In the genomic region with DNA sequence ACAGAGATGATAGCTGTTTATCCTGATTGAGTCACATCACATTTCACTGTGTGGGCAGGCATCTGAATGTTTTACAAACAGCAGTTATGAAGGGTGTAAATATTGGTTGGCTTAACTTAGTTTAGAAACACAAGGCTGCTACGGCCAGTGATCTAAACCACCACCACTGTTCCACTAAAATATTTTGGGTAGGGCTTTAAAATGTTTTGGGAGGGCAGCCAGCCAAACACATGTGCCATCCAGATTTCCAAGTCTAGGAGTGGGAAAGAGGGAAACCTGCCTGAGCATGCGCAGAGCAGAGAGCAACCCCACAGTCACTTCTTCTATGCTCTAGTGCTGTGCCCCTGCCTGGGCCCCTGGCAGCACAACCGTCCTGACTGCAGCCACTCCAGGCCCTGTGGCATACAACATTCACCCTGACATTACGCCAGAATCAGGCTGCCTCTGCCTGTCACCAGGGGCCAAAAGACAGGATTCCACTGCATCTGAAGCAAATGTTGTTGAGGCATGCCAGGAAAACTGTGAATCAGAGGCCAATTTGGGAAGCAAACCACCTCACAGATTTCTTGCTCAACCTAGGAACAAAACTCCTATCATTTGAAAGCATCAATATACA, we compare ENCODE assay signal across 10 cellular contexts.
DNase-seq lines count a peak whose midpoint lies in the region; ATAC-seq and TF ChIP-seq lines count a peak whose summit lies in the region.
"Had no signal": no experiment of that assay in that cellular context is flagged by ENCODE, and none has a peak within 500 bp of the region (broad histone marks: within the 10 kb centered on the region; RNA-seq: fewer than 3 reads in every experiment).

No MANE protein-coding gene starts in this region.

- intact Hi-C loops in Panc1 (cut with micrococcal nuclease; ENCODE audit: unreplicated experiment) = no loop called here

- H3K27me3 Mint-ChIP-seq in nephron progenitor cell (ENCODE audit: low read depth, poor library complexity) = no peaks in the 10 kb centered on the region

- DNase-seq in AG08396 (ENCODE audit: low spot score) = peak; percentile 56
- DNase-seq in Panc1 (ENCODE audit: low read depth, low spot score) = peak; percentile 12
- peak; percentile 81 to 86 for DNase-seq in fibroblast of lung (ENCODE audit: low read depth in 2 of 2)
- no peak for DNase-seq in nephron progenitor cell
- no peak for DNase-seq in NCI-H128 (lab: John Stamatoyannopoulos, UW; ENCODE audit: unreplicated experiment)
- no peak for DNase-seq in DMS79 (lab: John Stamatoyannopoulos, UW)
- no peak for DNase-seq in CD1c-positive myeloid dendritic cell (ENCODE audit: extremely low spot score)
- no peak for DNase-seq in GDM1 (lab: John Stamatoyannopoulos, UW)
- DNase-seq: NK-92 treated with Interleukin-12 subunit alpha and Interleukin-12 subunit beta, amount 100 ng/mL, for 24 hours had no signal

- no peaks in the 10 kb centered on the region for H3K79me2 ChIP-seq in fibroblast of lung (ENCODE audit: control insufficient read depth, insufficient read depth, low read length)

- BruUV-seq in Panc1 (replicated peaks; lab: Mats Ljungman, UMichigan) = no TSS peak

- H4K20me1 ChIP-seq in fibroblast of lung (ENCODE audit: control insufficient read depth, extremely low read depth, insufficient read depth, low read length) = no peaks in the 10 kb centered on the region

- peak overlapping the region; percentile 42 for H3K27ac Mint-ChIP-seq in nephron progenitor cell

- CTCF ChIA-PET in Panc1 (lab: Charles Lee) = no interaction called here

- H3K36me3 ChIP-seq in Panc1 (ENCODE audit: control insufficient read depth, insufficient read depth, low read length) = no peaks in the 10 kb centered on the region
- no peaks in the 10 kb centered on the region for H3K36me3 ChIP-seq in fibroblast of lung (ENCODE audit: control insufficient read depth, insufficient read depth, low read length)

- peak; percentile 71 for ATAC-seq in Panc1

- H3K4me3 Mint-ChIP-seq in nephron progenitor cell = no peak overlapping the region

- H3K27me3 ChIP-seq in Panc1 (ENCODE audit: control insufficient read depth, insufficient read depth, low read length) = no peaks in the 10 kb centered on the region
- H3K27me3 ChIP-seq in fibroblast of lung (ENCODE audit: control insufficient read depth, insufficient read depth, low read length) = no peaks in the 10 kb centered on the region

- H3K4me2 ChIP-seq in fibroblast of lung (ENCODE audit: extremely low read depth, insufficient read depth, low read length) = peak overlapping the region; percentile 54

- in situ Hi-C loops in Panc1 (cut with HindIII; ENCODE audit: low pct_unique_long_range_greater_than_20kb, low sequenced_read_pairs) = no loop called here

- H2AFZ ChIP-seq in fibroblast of lung (ENCODE audit: low read length) = no peak overlapping the region

- no peak overlapping the region for H3K9ac ChIP-seq in fibroblast of lung (ENCODE audit: insufficient read depth, low read length)

- POLR2A ChIA-PET in Panc1 (lab: Charles Lee) = no interaction called here

- peak overlapping the region; percentile 67 for H3K27ac ChIP-seq in Panc1 (ENCODE audit: low read length)
- peak overlapping the region; percentile 69 for H3K27ac ChIP-seq in fibroblast of lung (ENCODE audit: insufficient read depth, low read length)
- H3K27ac ChIP-seq: C4-2B had no signal

- H3K9me3 ChIP-seq in Panc1 (ENCODE audit: control insufficient read depth, insufficient read depth, low read depth, low read length) (no peaks in the 10 kb centered on the region), fibroblast of lung (ENCODE audit: control insufficient read depth, insufficient read depth, low read depth, low read length) (no peaks in the 10 kb centered on the region)

- H3K4me1 ChIP-seq in Panc1 (ENCODE audit: control insufficient read depth, insufficient read depth, low read length) (peaks cover 24% of the 10 kb centered on the region), fibroblast of lung (ENCODE audit: control insufficient read depth, extremely low read depth, insufficient read depth, low read length) (peaks cover 10% of the 10 kb centered on the region)

- no peaks in the 10 kb centered on the region for H3K9me3 Mint-ChIP-seq in nephron progenitor cell

- no peaks in the 10 kb centered on the region for H3K36me3 Mint-ChIP-seq in nephron progenitor cell (ENCODE audit: low read depth)

- TF ChIP-seq CTCF in Panc1 (IDR thresholded peaks at IDR 0.05) (no peak), fibroblast of lung (conservative IDR thresholded peaks at IDR 0.05 in 1 of 2, IDR thresholded peaks at IDR 0.05 in 1 of 2; ENCODE audit: low read depth in 1 of 2, low read length in 2 of 2) (no peak), nephron progenitor cell (IDR thresholded peaks at IDR 0.05) (no peak)

- H3K4me3 ChIP-seq in Panc1 (ENCODE audit: low read depth in 2 of 2, low read length in 2 of 2) (no peak overlapping the region), fibroblast of lung (replicated peaks in 1 of 4; ENCODE audit: control extremely low read depth in 1 of 4, insufficient read depth in 1 of 4, low read depth in 3 of 4, low read length in 4 of 4) (no peak overlapping the region)

- peaks cover 16% of the 10 kb centered on the region for H3K4me1 Mint-ChIP-seq in nephron progenitor cell

Comparison
In these comparisons a context has a peak if more than half of its experiments do, and no peak if none do; other contexts are left out.
1. DNase-seq: peak in AG08396 (single experiment), Panc1 (single experiment) and fibroblast of lung (2 of 2); none in nephron progenitor cell (single experiment), NCI-H128 (single experiment), DMS79 (single experiment), CD1c-positive myeloid dendritic cell (single experiment) and GDM1 (single experiment).